Comparison of ENCODE assay signal across 14 cellular contexts in genomic region chr2:28642796-28643195, GRCh38.
"Had no signal": no experiment of that assay in that cellular context is flagged by ENCODE, and none has a peak within 500 bp of the region (broad histone marks: within the 10 kb centered on the region; RNA-seq: fewer than 3 reads in every experiment).

No MANE protein-coding gene starts in this region.

- ATAC-seq: naive thymus-derived CD4-positive, alpha-beta T cell; right cardiac atrium had no signal

- H3K4me2 ChIP-seq: SK-N-SH had no signal

- H3K27me3 ChIP-seq: gastrocnemius medialis, neutrophil, spleen had no signal

- H3K4me3 ChIP-seq: gastrocnemius medialis, lower lobe of right lung, spleen had no signal

- H3K36me3 ChIP-seq: gastrocnemius medialis, lower lobe of right lung, spleen had no signal

- H3K9me3 ChIP-seq: gastrocnemius medialis, lower lobe of right lung, neutrophil, SK-N-SH, spleen had no signal

- H3K9me2 ChIP-seq: SK-N-SH had no signal

- H3K27ac ChIP-seq: gastrocnemius medialis, neutrophil, spleen had no signal

- DNase-seq: activated B cell treated with CpG ODN at 0.5 μM for 24 hours; activated CD4-positive, alpha-beta T cell treated with anti-CD3 and anti-CD28 coated beads, Interleukin-2, amount 10 ng/mL, durations not matched to agents 7 days and 5 days; activated naive CD4-positive, alpha-beta T cell treated with anti-CD3 and anti-CD28 coated beads, Interleukin-2, amount 10 ng/mL, durations not matched to agents 7 days and 5 days; cerebellar nuclear complex; gastrocnemius medialis; lower lobe of right lung; naive thymus-derived CD4-positive, alpha-beta T cell; posterior cingulate gyrus; right cardiac atrium; SK-N-SH; spleen; stimulated activated CD4-positive, alpha-beta T cell treated with anti-CD3 and anti-CD28 coated beads, Interleukin-2, amount 100 ng/mL, for 24 hours; stimulated activated naive CD4-positive, alpha-beta T cell had no signal
